In the genomic region with DNA sequence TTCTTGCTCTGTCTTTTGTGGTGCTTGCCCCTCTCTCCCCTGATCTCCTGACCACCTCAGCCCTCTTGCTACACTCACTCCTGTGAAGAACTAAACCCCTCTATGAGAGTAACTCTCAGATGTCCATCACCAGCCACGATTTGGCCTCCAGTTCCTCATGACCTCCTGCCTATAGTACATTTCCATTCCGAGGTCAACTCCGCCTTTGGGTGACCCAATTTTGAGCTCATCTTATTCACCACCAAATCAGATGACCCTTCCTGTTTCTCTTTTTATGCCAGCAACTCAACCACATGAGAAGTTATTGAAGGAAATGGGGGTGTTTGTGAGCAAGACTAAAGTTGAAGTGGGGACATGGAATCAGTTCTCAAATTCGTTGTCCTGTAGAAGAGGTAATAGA, we compare ENCODE assay signal across 22 cellular contexts. TPM values are rescaled to one million over a fixed set of nuclear protein-coding genes. Genes with fewer than 3 reads are reported as not detected.
DNase-seq lines count a peak whose midpoint lies in the region; ATAC-seq and TF ChIP-seq lines count a peak whose summit lies in the region.
"Had no signal": no experiment of that assay in that cellular context is flagged by ENCODE, and none has a peak within 500 bp of the region (broad histone marks: within the 10 kb centered on the region; RNA-seq: fewer than 3 reads in every experiment).

No MANE protein-coding gene starts in this region.

- WGBS in heart right ventricle, 2 donors: 51 to 60% methylated on average over 4 of the region's 4 CpGs

- H3K27ac ChIP-seq in heart right ventricle (peak overlapping the region in 9 of 10 donors; percentile 0 to 97 (median 86)), gastrocnemius medialis (peak overlapping the region in 3 of 4 donors; percentile 79 to 87 (median 81))
- H3K27ac ChIP-seq: BLaER1, SJSA1 had no signal

- intact Hi-C loops in heart right ventricle (cut with DNase I) (loop anchor here in 2 of 10 donors (10.0 kb wide), 1 partner anchor 286 kb away; no protein-coding TSS in a partner anchor), left cardiac atrium (cut with DNase I) (no loop called here), gastrocnemius medialis (cut with DNase I; ENCODE audit: low total_unique reads) (loop anchor here (10.0 kb wide), 1 partner anchor 276 kb away; the partner anchor contains the start of gene CSNK1A1)

- H3K4me3 ChIP-seq in heart right ventricle (no peak overlapping the region), gastrocnemius medialis (no peak overlapping the region)
- H3K4me3 ChIP-seq: BLaER1, K562, SJSA1 had no signal

- H3K9me3 ChIP-seq in heart right ventricle (no peaks in the 10 kb centered on the region), gastrocnemius medialis (no peaks in the 10 kb centered on the region)
- H3K9me3 ChIP-seq: BLaER1, SJSA1 had no signal

- H3K27ac Mint-ChIP-seq in type B pancreatic cell: no peak overlapping the region
- H3K27ac Mint-ChIP-seq: CD4-positive, alpha-beta memory T cell had no signal

- peaks cover 8 to 100% (median 91%) of the 10 kb centered on the region in 9 donors for H3K4me1 ChIP-seq in heart right ventricle
- H3K4me1 ChIP-seq in gastrocnemius medialis: peaks cover 58 to 85% of the 10 kb centered on the region in 2 donors

- H3K4me1 Mint-ChIP-seq in type B pancreatic cell (ENCODE audit: unreplicated experiment): peaks cover 3% of the 10 kb centered on the region
- H3K4me1 Mint-ChIP-seq: CD4-positive, alpha-beta memory T cell had no signal

- ATAC-seq in heart right ventricle: no peak
- no peak for ATAC-seq in left cardiac atrium
- ATAC-seq in gastrocnemius medialis: no peak
- ATAC-seq: K562, PC-3 had no signal

- TF ChIP-seq POLR2A in gastrocnemius medialis (IDR thresholded peaks at IDR 0.05): no peak

- TF ChIP-seq CTCF in heart right ventricle (IDR thresholded peaks at IDR 0.05): no peak
- TF ChIP-seq CTCF in gastrocnemius medialis (IDR thresholded peaks at IDR 0.05 in 4 of 5, conservative IDR thresholded peaks at IDR 0.05 in 1 of 5): no peak
- no peak for TF ChIP-seq CTCF in type B pancreatic cell (conservative IDR thresholded peaks at IDR 0.05)

- peaks cover 50% of the 10 kb centered on the region for H3K27me3 Mint-ChIP-seq in type B pancreatic cell

- H3K27me3 ChIP-seq in heart right ventricle (no peaks in the 10 kb centered on the region), gastrocnemius medialis (no peaks in the 10 kb centered on the region)
- H3K27me3 ChIP-seq: BLaER1, SJSA1 had no signal

- H3K36me3 Mint-ChIP-seq in type B pancreatic cell: no peaks in the 10 kb centered on the region
- H3K36me3 Mint-ChIP-seq: CD4-positive, alpha-beta memory T cell had no signal

- H3K9me3 Mint-ChIP-seq in type B pancreatic cell: no peaks in the 10 kb centered on the region

- in situ Hi-C loops in gastrocnemius medialis (cut with MboI; ENCODE audit: low sequenced_read_pairs in 4 of 4): no loop called here

- H3K4me3 Mint-ChIP-seq in type B pancreatic cell: no peak overlapping the region
- H3K4me3 Mint-ChIP-seq: CD4-positive, alpha-beta memory T cell had no signal

- H3K36me3 ChIP-seq in heart right ventricle (peaks cover 0 to 25% (median 0%) of the 10 kb centered on the region in 9 donors), gastrocnemius medialis (no peaks in the 10 kb centered on the region)
- H3K36me3 ChIP-seq: BLaER1, SJSA1 had no signal

- no peak for DNase-seq in heart right ventricle
- DNase-seq in left cardiac atrium: no peak
- peak; percentile 64 for DNase-seq in MV-4-11 (lab: John Stamatoyannopoulos, UW)
- peak; percentile 13 for DNase-seq in foreskin melanocyte
- no peak for DNase-seq in gastrocnemius medialis
- DNase-seq in NCI-H1105 treated with DMSO at 0.1 percent for 48 hours (lab: John Stamatoyannopoulos, UW): no peak
- no peak for DNase-seq in type B pancreatic cell (ENCODE audit: extremely low spot score, unreplicated experiment)
- DNase-seq in SW 1271 (lab: John Stamatoyannopoulos, UW): no peak
- DNase-seq: CD4-positive, alpha-beta memory T cell; COR-L47; DMS53; Kasumi-1; NCI-H1105; NCI-H146; NCI-H1930; NCI-H2107; NCI-H524 treated with DMSO at 0.1 percent for 48 hours; NCI-H774; PC-3 had no signal

RNA-seq across cellular contexts. Expression of gene AFAP1L1, which starts 7.2 kb away (rescaled TPM):
- total RNA-seq in heart right ventricle: 10 to 100 TPM; 30.3 to 61.6 (median 47.2) TPM
- polyA plus RNA-seq in heart right ventricle: 10 to 100 TPM; 35.6 to 35.9 TPM
- 10 to 100 TPM; 32.8 to 38.6 TPM for total RNA-seq in left cardiac atrium
- 10 to 100 TPM; 28.6 to 39.9 (median 32.9) TPM for total RNA-seq in gastrocnemius medialis
- 6.4 and 12.1 TPM in 2 replicates for total RNA-seq in type B pancreatic cell (ENCODE audit: low replicate concordance)
- total RNA-seq: CD4-positive, alpha-beta memory T cell had no signal
- polyA plus RNA-seq: CD4-positive, alpha-beta memory T cell had no signal

Comparison
In these comparisons a context has a peak if more than half of its experiments do, and no peak if none do; other contexts are left out.
1. DNase-seq: peak in MV-4-11 (single experiment) and foreskin melanocyte (single experiment); none in heart right ventricle (0 of 2), left cardiac atrium (single experiment), gastrocnemius medialis (0 of 2), NCI-H1105 treated with DMSO at 0.1 percent for 48 hours (single experiment), type B pancreatic cell (single experiment) and SW 1271 (0 of 2).